In genomic region chr6:148064406-148065134, GRCh38 we compare ENCODE assay signal across 16 cellular contexts.
DNase-seq lines count a peak whose midpoint lies in the region; TF ChIP-seq lines count a peak whose summit lies in the region.
"Had no signal": no experiment of that assay in that cellular context is flagged by ENCODE, and none has a peak within 500 bp of the region (broad histone marks: within the 10 kb centered on the region; RNA-seq: fewer than 3 reads in every experiment).

No MANE protein-coding gene starts in this region.

- no peak for TF ChIP-seq CTCF in mammary epithelial cell (conservative IDR thresholded peaks at IDR 0.05 in 1 of 2, IDR thresholded peaks at IDR 0.05 in 1 of 2; ENCODE audit: extremely low read depth in 1 of 2, insufficient read depth in 1 of 2, low read depth in 1 of 2, low read length in 2 of 2)
- TF ChIP-seq CTCF in osteocyte (IDR thresholded peaks at IDR 0.05) = no peak

- peaks cover 19% of the 10 kb centered on the region for H3K9me3 Mint-ChIP-seq in osteocyte (ENCODE audit: unreplicated experiment)

- H2AFZ ChIP-seq in mammary epithelial cell (ENCODE audit: low read depth, low read length) = peak overlapping the region; percentile 54

- H4K20me1 ChIP-seq in mammary epithelial cell (ENCODE audit: insufficient read depth, low read length) = no peaks in the 10 kb centered on the region

- H3K4me3 ChIP-seq in mammary epithelial cell (replicated peaks in 1 of 3; ENCODE audit: insufficient read depth in 1 of 3, low read depth in 2 of 3, low read length in 3 of 3) = no peak overlapping the region
- no peak overlapping the region for H3K4me3 ChIP-seq in mesodermal cell (ENCODE audit: extremely low read depth, insufficient read depth, low read length, poor library complexity, severe bottlenecking)
- H3K4me3 ChIP-seq: vagina had no signal

- 46% methylated on average over 7 of the region's 12 CpGs for WGBS in mammary epithelial cell (ENCODE audit: low coverage, missing lambda C conversion rate)
- 70 to 76% methylated on average over 8 to 12 of the region's 12 CpGs for WGBS in mesodermal cell (ENCODE audit: insufficient coverage in 2 of 2), 2 experiments

- no peak overlapping the region for H3K27ac Mint-ChIP-seq in osteocyte (ENCODE audit: unreplicated experiment)
- H3K27ac Mint-ChIP-seq: activated naive CD4-positive, alpha-beta T cell treated with anti-CD3 and anti-CD28 coated beads, Interleukin-2, amount 10 ng/mL, durations not matched to agents 7 days and 5 days; CD4-positive, CD25-positive, alpha-beta regulatory T cell; progenitor cell of endocrine pancreas had no signal

- H3K36me3 ChIP-seq in mammary epithelial cell (ENCODE audit: insufficient read depth, low read length) (no peaks in the 10 kb centered on the region), mesodermal cell (ENCODE audit: control insufficient read depth, insufficient read depth, low read length) (no peaks in the 10 kb centered on the region)
- H3K36me3 ChIP-seq: vagina had no signal

- no peak overlapping the region for H3K4me2 ChIP-seq in mammary epithelial cell (ENCODE audit: insufficient read depth, low read depth, low read length)

- in situ Hi-C loops in mammary epithelial cell (cut with MboI; ENCODE audit: low sequenced_read_pairs in 2 of 2) = no loop called here

- dilution Hi-C loops in mammary epithelial cell (cut with HindIII; ENCODE audit: low sequenced_read_pairs) = no loop called here

- no TSS peak for BruUV-seq in mammary epithelial cell (replicated peaks; lab: Mats Ljungman, UMichigan)

- CTCF ChIA-PET in mammary epithelial cell (lab: Charles Lee; ENCODE audit: low non-redundant PET) = no interaction called here

- H3K4me1 ChIP-seq in mammary epithelial cell (ENCODE audit: insufficient read depth, low read length) = no peaks in the 10 kb centered on the region
- H3K4me1 ChIP-seq in mesodermal cell (ENCODE audit: control insufficient read depth, insufficient read depth, low read length, poor library complexity, severe bottlenecking) = peaks cover 16% of the 10 kb centered on the region
- H3K4me1 ChIP-seq: vagina had no signal

- H3K4me1 Mint-ChIP-seq in osteocyte (ENCODE audit: unreplicated experiment) = no peaks in the 10 kb centered on the region
- H3K4me1 Mint-ChIP-seq: activated naive CD4-positive, alpha-beta T cell treated with anti-CD3 and anti-CD28 coated beads, Interleukin-2, amount 10 ng/mL, durations not matched to agents 7 days and 5 days; CD4-positive, CD25-positive, alpha-beta regulatory T cell had no signal

- no peaks in the 10 kb centered on the region for H3K27me3 ChIP-seq in mammary epithelial cell (ENCODE audit: insufficient read depth, low read length)
- H3K27me3 ChIP-seq: vagina had no signal

- intact Hi-C loops in mammary epithelial cell (cut with micrococcal nuclease) = no loop called here

- H3K4me3 Mint-ChIP-seq in osteocyte (ENCODE audit: unreplicated experiment) = no peak overlapping the region
- H3K4me3 Mint-ChIP-seq: activated naive CD4-positive, alpha-beta T cell treated with anti-CD3 and anti-CD28 coated beads, Interleukin-2, amount 10 ng/mL, durations not matched to agents 7 days and 5 days; CD4-positive, CD25-positive, alpha-beta regulatory T cell had no signal

- no peaks in the 10 kb centered on the region for H3K79me2 ChIP-seq in mammary epithelial cell (ENCODE audit: insufficient read depth, low read length)

- H3K9ac ChIP-seq in mammary epithelial cell (ENCODE audit: insufficient read depth, low read length) = no peak overlapping the region

- peaks cover 6% of the 10 kb centered on the region for H3K36me3 Mint-ChIP-seq in osteocyte (ENCODE audit: unreplicated experiment)
- H3K36me3 Mint-ChIP-seq: activated naive CD4-positive, alpha-beta T cell treated with anti-CD3 and anti-CD28 coated beads, Interleukin-2, amount 10 ng/mL, durations not matched to agents 7 days and 5 days had no signal

- peak; percentile 43 for DNase-seq in AG20443 (ENCODE audit: low spot score)
- DNase-seq in HT1080 (ENCODE audit: low read depth) = peak; percentile 73
- peak; percentile 34 for DNase-seq in mammary epithelial cell
- no peak for DNase-seq in activated effector memory CD4-positive, alpha-beta T cell treated with Interleukin-2 at 50 U/mL for 16 hours
- DNase-seq in osteocyte (ENCODE audit: extremely low spot score, unreplicated experiment) = no peak
- no peak for DNase-seq in foreskin melanocyte
- DNase-seq in stimulated activated CD4-positive, alpha-beta T cell treated with anti-CD3 and anti-CD28 coated beads, Interleukin-2, amount 100 ng/mL, for 48 hours = no peak
- DNase-seq: activated naive CD4-positive, alpha-beta T cell treated with anti-CD3 and anti-CD28 coated beads, Interleukin-2, amount 10 ng/mL, durations not matched to agents 7 days and 5 days; CD4-positive, CD25-positive, alpha-beta regulatory T cell; GDM1; NCI-H1417 treated with DMSO at 0.1 percent for 48 hours; NCI-H526 treated with DMSO at 0.1 percent for 48 hours; stimulated activated CD4-positive, alpha-beta T cell treated with anti-CD3 and anti-CD28 coated beads, Interleukin-1b, Interleukin-23, amount 100 ng/mL, for 48 hours had no signal

- H3K27ac ChIP-seq in mammary epithelial cell (ENCODE audit: insufficient read depth, low read depth, low read length) = no peak overlapping the region
- H3K27ac ChIP-seq in mesodermal cell (ENCODE audit: low read depth, low read length, severe bottlenecking) = peak overlapping the region; percentile 85
- H3K27ac ChIP-seq: vagina had no signal

- H3K27me3 Mint-ChIP-seq in osteocyte (ENCODE audit: unreplicated experiment) = no peaks in the 10 kb centered on the region
- H3K27me3 Mint-ChIP-seq: activated naive CD4-positive, alpha-beta T cell treated with anti-CD3 and anti-CD28 coated beads, Interleukin-2, amount 10 ng/mL, durations not matched to agents 7 days and 5 days; CD4-positive, CD25-positive, alpha-beta regulatory T cell; progenitor cell of endocrine pancreas had no signal

- no peaks in the 10 kb centered on the region for H3K9me3 ChIP-seq in mammary epithelial cell (replicated peaks; ENCODE audit: insufficient read depth, low read length)
- H3K9me3 ChIP-seq in mesodermal cell (ENCODE audit: control insufficient read depth, low read length) = peaks cover 9% of the 10 kb centered on the region
- H3K9me3 ChIP-seq: vagina had no signal

Comparison
In these comparisons a context has a peak if more than half of its experiments do, and no peak if none do; other contexts are left out.
1. DNase-seq: peak in AG20443 (single experiment), HT1080 (single experiment) and mammary epithelial cell (single experiment); none in activated effector memory CD4-positive, alpha-beta T cell treated with Interleukin-2 at 50 U/mL for 16 hours (single experiment), osteocyte (single experiment), foreskin melanocyte (single experiment) and stimulated activated CD4-positive, alpha-beta T cell treated with anti-CD3 and anti-CD28 coated beads, Interleukin-2, amount 100 ng/mL, for 48 hours (0 of 2).